9 cellular contexts compared by ENCODE assay signal in the genomic region with DNA sequence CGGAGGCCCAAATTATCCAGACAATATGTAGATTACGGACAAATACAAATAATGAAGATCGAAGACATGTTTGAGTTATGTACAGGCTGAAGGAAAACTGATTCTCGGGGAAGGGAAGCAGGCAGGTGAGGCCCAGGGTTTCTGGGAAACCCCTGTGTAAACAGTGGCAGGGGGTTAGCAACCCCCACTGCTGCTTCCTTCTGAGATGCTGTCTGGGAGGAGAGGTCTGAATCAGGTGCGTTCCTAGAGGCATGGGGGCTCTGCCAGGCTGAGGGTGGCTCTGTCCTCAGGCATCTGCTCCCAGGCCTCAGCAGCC. TPM values are rescaled to one million over a fixed set of nuclear protein-coding genes. Genes with fewer than 3 reads are reported as not detected.
DNase-seq lines count a peak whose midpoint lies in the region; FAIRE-seq lines count a peak whose summit lies in the region.
"Had no signal": no experiment of that assay in that cellular context is flagged by ENCODE, and none has a peak within 500 bp of the region (broad histone marks: within the 10 kb centered on the region; RNA-seq: fewer than 3 reads in every experiment).

No MANE protein-coding gene starts in this region.

- FAIRE-seq in urothelium cell line (lab: Jason Lieb, UNC), result no peak
- FAIRE-seq: A204.1 had no signal

- H3K36me3 ChIP-seq in iPS-20b (ENCODE audit: insufficient read depth, low read depth, low read length), result no peaks in the 10 kb centered on the region
- no peaks in the 10 kb centered on the region for H3K36me3 ChIP-seq in subcutaneous abdominal adipose tissue (ENCODE audit: control insufficient read depth in 5 of 5, insufficient read depth in 5 of 5, low read length in 5 of 5)

- H3K36me3 Mint-ChIP-seq in T-helper 2 cell treated with Interferon-gamma antibody and Interleukin-4, amounts not matched to agents 5 μg/mL and 100 μg/mL, for 36 hours (ENCODE audit: low read depth), result no peaks in the 10 kb centered on the region
- H3K36me3 Mint-ChIP-seq in activated T-helper 2 cell treated with anti-CD3 and anti-CD28 coated beads, Interferon-gamma antibody, Interleukin-2, Interleukin-4, amounts not matched to agents 10 μg/mL and 5 μg/mL and 100 μg/mL, durations not matched to agents 14 hours and 24 hours and 36 hours (ENCODE audit: low read depth), result no peaks in the 10 kb centered on the region

- H3K27ac ChIP-seq in iPS-20b (ENCODE audit: low read length), result peak overlapping the region; percentile 6
- H3K27ac ChIP-seq in subcutaneous abdominal adipose tissue (ENCODE audit: low read depth, low read length), result peak overlapping the region; percentile 41

- intact Hi-C loops in activated T-helper 2 cell treated with anti-CD3 and anti-CD28 coated beads, Interferon-gamma antibody, Interleukin-2, Interleukin-4, amounts not matched to agents 10 μg/mL and 5 μg/mL and 100 μg/mL, durations not matched to agents 14 hours and 24 hours and 36 hours (cut with micrococcal nuclease), result no loop called here

- H3K9me3 Mint-ChIP-seq in T-helper 2 cell treated with Interferon-gamma antibody and Interleukin-4, amounts not matched to agents 5 μg/mL and 100 μg/mL, for 36 hours, result no peaks in the 10 kb centered on the region
- no peaks in the 10 kb centered on the region for H3K9me3 Mint-ChIP-seq in activated T-helper 2 cell treated with anti-CD3 and anti-CD28 coated beads, Interferon-gamma antibody, Interleukin-2, Interleukin-4, amounts not matched to agents 10 μg/mL and 5 μg/mL and 100 μg/mL, durations not matched to agents 14 hours and 24 hours and 36 hours

- H3K4me3 Mint-ChIP-seq in T-helper 2 cell treated with Interferon-gamma antibody and Interleukin-4, amounts not matched to agents 5 μg/mL and 100 μg/mL, for 36 hours, result peak overlapping the region; percentile 64
- peak overlapping the region; percentile 69 for H3K4me3 Mint-ChIP-seq in activated T-helper 2 cell treated with anti-CD3 and anti-CD28 coated beads, Interferon-gamma antibody, Interleukin-2, Interleukin-4, amounts not matched to agents 10 μg/mL and 5 μg/mL and 100 μg/mL, durations not matched to agents 14 hours and 24 hours and 36 hours (ENCODE audit: low read depth)

- H3K27ac Mint-ChIP-seq in T-helper 2 cell treated with Interferon-gamma antibody and Interleukin-4, amounts not matched to agents 5 μg/mL and 100 μg/mL, for 36 hours, result no peak overlapping the region
- no peak overlapping the region for H3K27ac Mint-ChIP-seq in activated T-helper 2 cell treated with anti-CD3 and anti-CD28 coated beads, Interferon-gamma antibody, Interleukin-2, Interleukin-4, amounts not matched to agents 10 μg/mL and 5 μg/mL and 100 μg/mL, durations not matched to agents 14 hours and 24 hours and 36 hours

- peaks cover 49% of the 10 kb centered on the region for H3K27me3 ChIP-seq in iPS-20b (ENCODE audit: insufficient read depth, low read length)
- H3K27me3 ChIP-seq in subcutaneous abdominal adipose tissue (ENCODE audit: control insufficient read depth in 5 of 5, insufficient read depth in 4 of 5, low read length in 5 of 5), result no peaks in the 10 kb centered on the region

- H3K4me1 Mint-ChIP-seq in T-helper 2 cell treated with Interferon-gamma antibody and Interleukin-4, amounts not matched to agents 5 μg/mL and 100 μg/mL, for 36 hours (ENCODE audit: low read depth), result peaks cover 9% of the 10 kb centered on the region
- peaks cover 7% of the 10 kb centered on the region for H3K4me1 Mint-ChIP-seq in activated T-helper 2 cell treated with anti-CD3 and anti-CD28 coated beads, Interferon-gamma antibody, Interleukin-2, Interleukin-4, amounts not matched to agents 10 μg/mL and 5 μg/mL and 100 μg/mL, durations not matched to agents 14 hours and 24 hours and 36 hours (ENCODE audit: low read depth)

- DNase-seq in T-helper 2 cell treated with Interferon-gamma antibody and Interleukin-4, amounts not matched to agents 5 μg/mL and 100 μg/mL, for 36 hours (ENCODE audit: low spot score), result no peak
- no peak for DNase-seq in T-helper 2 cell
- DNase-seq in activated T-helper 2 cell treated with anti-CD3 and anti-CD28 coated beads, Interferon-gamma antibody, Interleukin-2, Interleukin-4, amounts not matched to agents 10 μg/mL and 5 μg/mL and 100 μg/mL, durations not matched to agents 14 hours and 24 hours and 36 hours (ENCODE audit: low spot score), result no peak
- no peak for DNase-seq in urothelium cell line (ENCODE audit: low spot score)
- DNase-seq in retina, result no peak
- no peak for DNase-seq in NCI-H1092 (lab: John Stamatoyannopoulos, UW)

- H3K4me3 ChIP-seq in iPS-20b (ENCODE audit: low read length), result peak overlapping the region; percentile 55
- H3K4me3 ChIP-seq in subcutaneous abdominal adipose tissue (ENCODE audit: low read depth in 1 of 5, low read length in 5 of 5), result peak overlapping the region; percentile 45 to 66 (median 62)

- peaks cover 7% of the 10 kb centered on the region; the same call in 1 of the 2 replicates for H3K4me1 ChIP-seq in iPS-20b (ENCODE audit: insufficient read depth, low read length)
- peaks cover 0 to 10% (median 9%) of the 10 kb centered on the region in 5 donors for H3K4me1 ChIP-seq in subcutaneous abdominal adipose tissue (ENCODE audit: control insufficient read depth in 5 of 5, insufficient read depth in 5 of 5, low read length in 5 of 5)

- peaks cover 27% of the 10 kb centered on the region for H3K27me3 Mint-ChIP-seq in T-helper 2 cell treated with Interferon-gamma antibody and Interleukin-4, amounts not matched to agents 5 μg/mL and 100 μg/mL, for 36 hours (ENCODE audit: low read depth)
- H3K27me3 Mint-ChIP-seq in activated T-helper 2 cell treated with anti-CD3 and anti-CD28 coated beads, Interferon-gamma antibody, Interleukin-2, Interleukin-4, amounts not matched to agents 10 μg/mL and 5 μg/mL and 100 μg/mL, durations not matched to agents 14 hours and 24 hours and 36 hours (ENCODE audit: low read depth), result peaks cover 21% of the 10 kb centered on the region

- H3K9ac ChIP-seq in iPS-20b (ENCODE audit: low read depth, low read length) (peak overlapping the region; percentile 42; the same call in 1 of the 2 replicates), subcutaneous abdominal adipose tissue (ENCODE audit: low read length in 5 of 5) (peak overlapping the region; percentile 38 to 72 (median 48))

- H3K9me3 ChIP-seq in iPS-20b (ENCODE audit: insufficient read depth, low read depth, low read length) (no peaks in the 10 kb centered on the region), subcutaneous abdominal adipose tissue (ENCODE audit: control insufficient read depth in 5 of 5, low read length in 5 of 5) (no peaks in the 10 kb centered on the region)

RNA-seq across cellular contexts. Expression of gene MDGA1, which starts 7.2 kb away (rescaled TPM):
- 1.8 and 2.1 TPM in 2 replicates for total RNA-seq in activated T-helper 2 cell treated with anti-CD3 and anti-CD28 coated beads, Interferon-gamma antibody, Interleukin-2, Interleukin-4, amounts not matched to agents 10 μg/mL and 5 μg/mL and 100 μg/mL, durations not matched to agents 14 hours and 24 hours and 36 hours
